24 cellular contexts compared by ENCODE assay signal in the genomic region with DNA sequence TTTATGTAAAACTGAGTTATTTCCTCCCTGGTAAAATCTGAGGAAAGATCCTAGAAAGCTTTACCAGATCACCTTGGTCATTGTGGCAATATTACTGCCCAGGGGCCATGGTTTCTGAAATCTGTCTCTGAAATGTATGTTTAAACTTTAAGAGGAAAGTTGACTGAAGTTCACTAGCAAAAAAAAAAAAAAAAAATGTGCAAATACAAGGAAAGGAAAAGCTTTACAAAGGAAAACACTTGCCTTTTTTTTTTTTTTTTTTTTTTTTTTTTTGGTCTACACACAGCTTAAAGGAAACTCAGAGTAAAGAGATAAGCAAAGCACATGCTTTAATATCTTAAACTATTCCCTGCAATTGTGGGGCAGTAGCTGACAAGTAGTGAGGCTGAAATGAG.
DNase-seq lines count a peak whose midpoint lies in the region; ATAC-seq and TF ChIP-seq lines count a peak whose summit lies in the region.
"Had no signal": no experiment of that assay in that cellular context is flagged by ENCODE, and none has a peak within 500 bp of the region (broad histone marks: within the 10 kb centered on the region; RNA-seq: fewer than 3 reads in every experiment).

No MANE protein-coding gene starts in this region.

- no peak for TF ChIP-seq CTCF in left ventricle myocardium inferior (IDR thresholded peaks at IDR 0.05; ENCODE audit: borderline replicate concordance)

- H3K9me3 ChIP-seq in left ventricle myocardium inferior (replicated peaks): no peaks in the 10 kb centered on the region
- H3K9me3 ChIP-seq in effector memory CD4-positive, alpha-beta T cell (ENCODE audit: control insufficient read depth, low read length): no peaks in the 10 kb centered on the region
- H3K9me3 ChIP-seq: BE2C, MG63, SK-N-SH had no signal

- no peaks in the 10 kb centered on the region for H3K27me3 ChIP-seq in left ventricle myocardium inferior (ENCODE audit: low read depth)
- H3K27me3 ChIP-seq in effector memory CD4-positive, alpha-beta T cell (replicated peaks; ENCODE audit: control insufficient read depth, insufficient read depth, low read length, poor library complexity, severe bottlenecking): no peaks in the 10 kb centered on the region
- H3K27me3 ChIP-seq: BE2C, MG63 had no signal

- no peaks in the 10 kb centered on the region for H3K36me3 ChIP-seq in left ventricle myocardium inferior
- H3K36me3 ChIP-seq in effector memory CD4-positive, alpha-beta T cell (ENCODE audit: control insufficient read depth, insufficient read depth, low read length): no peaks in the 10 kb centered on the region
- H3K36me3 ChIP-seq: BE2C had no signal

- H3K4me1 ChIP-seq in left ventricle myocardium inferior: peaks cover 71% of the 10 kb centered on the region
- no peaks in the 10 kb centered on the region for H3K4me1 ChIP-seq in effector memory CD4-positive, alpha-beta T cell (ENCODE audit: control insufficient read depth, insufficient read depth, low read length, poor library complexity, severe bottlenecking)
- H3K4me1 ChIP-seq: BE2C had no signal

- H3K27ac ChIP-seq in left ventricle myocardium inferior (replicated peaks): peak overlapping the region; percentile 88
- H3K27ac ChIP-seq in effector memory CD4-positive, alpha-beta T cell (ENCODE audit: insufficient read depth, low read length, poor library complexity, severe bottlenecking): no peak overlapping the region
- H3K27ac ChIP-seq: 22Rv1, HL-60 had no signal

- intact Hi-C loops in left ventricle myocardium inferior (cut with micrococcal nuclease) (no loop called here), Right ventricle myocardium superior (cut with DNase I) (no loop called here), left colon (cut with DNase I, micrococcal nuclease) (no loop called here)

- no peak for ATAC-seq in Right ventricle myocardium superior (ENCODE audit: poor library complexity)
- ATAC-seq in left colon: peak; percentile 24
- no peak for ATAC-seq in HG02678 (IDR thresholded peaks at IDR 0.05; ENCODE audit: unreplicated experiment)
- ATAC-seq: HCT116, Panc1 had no signal

- DNase-seq in left ventricle myocardium inferior (no peak), Right ventricle myocardium superior (no peak), dermis blood vessel endothelial cell (peak; percentile 33), left colon (no peak), germinal center (ENCODE audit: low spot score) (no peak)
- DNase-seq in effector memory CD4-positive, alpha-beta T cell: no peak
- no peak for DNase-seq in activated CD4-positive, alpha-beta T cell treated with anti-CD3 and anti-CD28 coated beads for 1 hour
- DNase-seq: ACHN, BE2C, DMS153, NCI-H1417, NCI-H1694 treated with DMSO at 0.1 percent for 48 hours, NCI-H2081 treated with DMSO at 0.1 percent for 48 hours, NCI-H2171, NCI-H510A, NCI-H69, SIG-M5, SK-N-SH had no signal

- no peak overlapping the region for H3K4me3 ChIP-seq in left ventricle myocardium inferior
- H3K4me3 ChIP-seq in effector memory CD4-positive, alpha-beta T cell (ENCODE audit: insufficient read depth, low read depth, low read length, poor library complexity, severe bottlenecking): no peak overlapping the region
- H3K4me3 ChIP-seq: MG63 had no signal
